ENCODE assay signal across 8 cellular contexts in genomic region chr15:51750942-51751686, GRCh38. TPM values are rescaled to one million over a fixed set of nuclear protein-coding genes. Genes with fewer than 3 reads are reported as not detected.
DNase-seq lines count a peak whose midpoint lies in the region; ATAC-seq and TF ChIP-seq lines count a peak whose summit lies in the region.

TMOD2 (plus strand) TSS chr15:51751597; CDS start chr15:51766442, 14,845 bp downstream.

- H3K27me3 ChIP-seq in esophagus squamous epithelium (no peaks in the 10 kb centered on the region), muscle layer of duodenum (ENCODE audit: low read depth, low read length) (no peaks in the 10 kb centered on the region), thoracic aorta (replicated peaks; ENCODE audit: insufficient read depth) (no peaks in the 10 kb centered on the region)

- H3K4me3 ChIP-seq in esophagus squamous epithelium (peak within 1 kb of the TSS; percentile 55 to 89 (median 84)), muscle layer of duodenum (ENCODE audit: low read depth in 1 of 2, low read length in 2 of 2) (peak within 1 kb of the TSS; percentile 56 to 76), thoracic aorta (peak within 1 kb of the TSS; percentile 82)

- H3K27ac Mint-ChIP-seq in activated T-cell treated with anti-CD3 and anti-CD28 coated beads, Interleukin-2, amount 50 U/mL, for 24 hours, result no peak within 1 kb of the TSS

- peak in 1 of 4 donors; percentile 23 for TF ChIP-seq POLR2A in esophagus squamous epithelium (IDR thresholded peaks at IDR 0.05)

- peaks cover 0 to 28% (median 6%) of the 10 kb centered on the region in 3 donors for H3K4me1 ChIP-seq in esophagus squamous epithelium
- H3K4me1 ChIP-seq in muscle layer of duodenum (ENCODE audit: control insufficient read depth in 1 of 2, insufficient read depth in 2 of 2, low read length in 2 of 2), result peaks cover 0 to 8% of the 10 kb centered on the region in 2 donors
- H3K4me1 ChIP-seq in thoracic aorta (ENCODE audit: control insufficient read depth in 1 of 2, low read depth in 2 of 2), result peaks cover 7 to 15% of the 10 kb centered on the region in 2 donors

- WGBS in esophagus squamous epithelium, 2 donors, result 7 to 19% methylated on average over 3 to 17 of the region's 57 CpGs

- no peaks in the 10 kb centered on the region for H3K36me3 ChIP-seq in esophagus squamous epithelium
- no peaks in the 10 kb centered on the region for H3K36me3 ChIP-seq in muscle layer of duodenum (ENCODE audit: control insufficient read depth in 1 of 2, insufficient read depth in 2 of 2, low read length in 2 of 2)
- no peaks in the 10 kb centered on the region for H3K36me3 ChIP-seq in thoracic aorta

- H3K9me3 ChIP-seq in esophagus squamous epithelium (no peaks in the 10 kb centered on the region), muscle layer of duodenum (ENCODE audit: control insufficient read depth in 1 of 2, low read length in 2 of 2) (no peaks in the 10 kb centered on the region), thoracic aorta (no peaks in the 10 kb centered on the region)

- DNase-seq in NCI-H1436 (lab: John Stamatoyannopoulos, UW) (peak; percentile 30), NCI-H1436 treated with DMSO at 0.1 percent for 48 hours (lab: John Stamatoyannopoulos, UW) (no peak), NCI-H2171 (lab: John Stamatoyannopoulos, UW) (peak; percentile 66), esophagus squamous epithelium (lab: John Stamatoyannopoulos, UW) (no peak), thoracic aorta (ENCODE audit: low spot score) (no peak)
- peak; percentile 78 for DNase-seq in activated T-cell treated with anti-CD3 and anti-CD28 coated beads, Interleukin-2, amount 50 U/mL, for 24 hours

- peak within 1 kb of the TSS; percentile 57 to 89 (median 78) for H3K27ac ChIP-seq in esophagus squamous epithelium
- H3K27ac ChIP-seq in muscle layer of duodenum (ENCODE audit: low read length), result peak within 1 kb of the TSS; percentile 52
- H3K27ac ChIP-seq in thoracic aorta, result peak within 1 kb of the TSS in 1 of 2 donors; percentile 47

- TF ChIP-seq CTCF in esophagus squamous epithelium (IDR thresholded peaks at IDR 0.05) (no peak), thoracic aorta (IDR thresholded peaks at IDR 0.05) (no peak)

- H3K36me3 Mint-ChIP-seq in activated T-cell treated with anti-CD3 and anti-CD28 coated beads, Interleukin-2, amount 50 U/mL, for 24 hours (ENCODE audit: low read depth), result no peaks in the 10 kb centered on the region

- H3K27me3 Mint-ChIP-seq in activated T-cell treated with anti-CD3 and anti-CD28 coated beads, Interleukin-2, amount 50 U/mL, for 24 hours, result peaks cover 16% of the 10 kb centered on the region

- intact Hi-C loops in esophagus squamous epithelium (cut with DNase I), result no loop called here

- H3K9me3 Mint-ChIP-seq in activated T-cell treated with anti-CD3 and anti-CD28 coated beads, Interleukin-2, amount 50 U/mL, for 24 hours, result no peaks in the 10 kb centered on the region

- H3K4me1 Mint-ChIP-seq in activated T-cell treated with anti-CD3 and anti-CD28 coated beads, Interleukin-2, amount 50 U/mL, for 24 hours (ENCODE audit: low read depth), result peaks cover 32% of the 10 kb centered on the region

- peak within 1 kb of the TSS; percentile 84 for H3K4me3 Mint-ChIP-seq in activated T-cell treated with anti-CD3 and anti-CD28 coated beads, Interleukin-2, amount 50 U/mL, for 24 hours

- ATAC-seq in HG02623 (IDR thresholded peaks at IDR 0.05; ENCODE audit: unreplicated experiment) (peak; percentile 55), thoracic aorta (ENCODE audit: insufficient number of reproducible peaks, low FRiP score, low read depth) (no peak)

RNA-seq across cellular contexts. Expression of gene TMOD2, which starts in this region (rescaled TPM):
- total RNA-seq in esophagus squamous epithelium (1 to 10 TPM; 3.4 to 9.0 (median 4.8) TPM), thoracic aorta (10 to 100 TPM in 1 of 2 donors, 1 to 10 TPM in 1; 9.1 to 13.1 TPM)

Comparison
In these comparisons a context has a peak if more than half of its experiments do, and no peak if none do; other contexts are left out.
1. DNase-seq: peak in NCI-H1436 (single experiment), NCI-H2171 (single experiment) and activated T-cell treated with anti-CD3 and anti-CD28 coated beads, Interleukin-2, amount 50 U/mL, for 24 hours (single experiment); none in NCI-H1436 treated with DMSO at 0.1 percent for 48 hours (single experiment), esophagus squamous epithelium (single experiment) and thoracic aorta (single experiment).
2. Peak in every context shown above with its lines, with median percentiles within 50 percentile points of each other: H3K4me3 ChIP-seq.